In the genomic region with DNA sequence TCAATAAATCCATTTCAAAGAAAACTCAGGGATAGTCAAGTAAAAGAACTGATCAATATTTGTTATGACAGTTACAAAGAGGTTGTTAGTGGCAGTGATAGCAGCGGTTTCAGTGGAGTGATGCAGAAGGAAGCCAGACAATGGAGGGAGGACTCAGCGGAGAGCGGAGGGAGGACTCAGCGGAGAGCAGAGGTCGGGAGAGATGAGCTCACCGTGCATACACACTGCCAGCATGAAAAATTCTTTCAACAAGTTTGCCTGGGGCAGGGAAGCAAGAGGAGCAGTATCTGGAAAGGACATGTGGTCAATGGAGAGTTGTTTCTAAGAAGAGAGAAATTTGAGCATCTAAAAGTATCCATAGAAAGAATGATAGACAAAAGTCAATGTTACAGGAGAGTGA, we compare ENCODE assay signal across 33 cellular contexts.
"Had no signal": no experiment of that assay in that cellular context is flagged by ENCODE, and none has a peak within 500 bp of the region (broad histone marks: within the 10 kb centered on the region; RNA-seq: fewer than 3 reads in every experiment).

No MANE protein-coding gene starts in this region.

- DNase-seq: activated B cell treated with CpG ODN at 0.5 μM for 24 hours; activated CD4-positive, alpha-beta memory T cell treated with anti-CD3 and anti-CD28 coated beads for 36 hours; activated CD4-positive, alpha-beta T cell treated with anti-CD3 and anti-CD28 coated beads for 4 hours; activated CD4-positive, alpha-beta T cell treated with anti-CD3 and anti-CD28 coated beads, Interleukin-2, amount 10 ng/mL, durations not matched to agents 24 days and 14 days; activated CD4-positive, alpha-beta T cell treated with anti-CD3 and anti-CD28 coated beads, Interleukin-2, amount 50 U/mL, for 1 hour; activated CD4-positive, alpha-beta T cell treated with anti-CD3 and anti-CD28 coated beads, Interleukin-2, amount 50 U/mL, for 4 hours; activated CD4-positive, CD25-positive, alpha-beta regulatory T cell treated with anti-CD3 and anti-CD28 coated beads, Interleukin-2, amount 50 U/mL, for 72 hours; activated CD8-positive, alpha-beta memory T cell treated with anti-CD3 and anti-CD28 coated beads, Interleukin-2, amount 50 U/mL, for 4 hours; activated CD8-positive, alpha-beta T cell treated with anti-CD3 and anti-CD28 coated beads for 36 hours; activated effector memory CD4-positive, alpha-beta T cell treated with anti-CD3 and anti-CD28 coated beads, Interleukin-2, amount 50 U/mL, for 16 hours; activated gamma-delta T cell treated with Interleukin-2 at 50 U/mL for 16 hours; activated naive CD4-positive, alpha-beta T cell; activated naive CD4-positive, alpha-beta T cell treated with anti-CD3 and anti-CD28 coated beads for 36 hours; activated naive CD4-positive, alpha-beta T cell treated with anti-CD3 and anti-CD28 coated beads, Interleukin-2, amount 50 U/mL, for 16 hours; activated naive CD8-positive, alpha-beta T cell treated with anti-CD3 and anti-CD28 coated beads for 36 hours; activated T-cell treated with anti-CD3 and anti-CD28 coated beads for 4 hours; activated T-cell treated with anti-CD3 and anti-CD28 coated beads, Interleukin-2, amount 50 U/mL, for 1 hour; activated T-cell treated with anti-CD3 and anti-CD28 coated beads, Interleukin-2, amount 50 U/mL, for 4 hours; activated T-cell treated with anti-CD3 and anti-CD28 coated beads, Interleukin-2, amount 50 U/mL, for 72 hours; adrenal gland; amniotic stem cell; aorta; body of pancreas; brain microvascular endothelial cell; central memory CD4-positive, alpha-beta T cell; SW 1271; T-helper 1 cell; T-helper 2 cell; T1000 had no signal

- H3K9me3 ChIP-seq: adrenal gland, body of pancreas, breast epithelium had no signal

- ATAC-seq: activated CD8-positive, alpha-beta T cell treated with anti-CD3 and anti-CD28 coated beads for 36 hours; activated naive CD4-positive, alpha-beta T cell treated with anti-CD3 and anti-CD28 coated beads, Interleukin-2, amount 50 U/mL, for 72 hours; activated T-cell treated with anti-CD3 and anti-CD28 coated beads, Interleukin-2, amount 50 U/mL, for 4 hours; activated T-cell treated with anti-CD3 and anti-CD28 coated beads, Interleukin-2, amount 50 U/mL, for 72 hours; activated T-helper 17 cell treated with anti-CD3 and anti-CD28 coated beads, Interleukin-2, amount 50 U/mL, for 72 hours; body of pancreas had no signal

- H3K27ac ChIP-seq: adrenal gland, body of pancreas, brain microvascular endothelial cell, breast epithelium, VCaP had no signal

- H3K36me3 ChIP-seq: adrenal gland, brain microvascular endothelial cell, breast epithelium had no signal

- H3K27me3 ChIP-seq: adrenal gland, body of pancreas, brain microvascular endothelial cell, breast epithelium had no signal

- H3K4me3 ChIP-seq: adrenal gland, body of pancreas, breast epithelium had no signal

- H3K4me1 ChIP-seq: adrenal gland, body of pancreas, breast epithelium had no signal
